Comparison of ENCODE assay signal across 1 cellular context in the genomic region with DNA sequence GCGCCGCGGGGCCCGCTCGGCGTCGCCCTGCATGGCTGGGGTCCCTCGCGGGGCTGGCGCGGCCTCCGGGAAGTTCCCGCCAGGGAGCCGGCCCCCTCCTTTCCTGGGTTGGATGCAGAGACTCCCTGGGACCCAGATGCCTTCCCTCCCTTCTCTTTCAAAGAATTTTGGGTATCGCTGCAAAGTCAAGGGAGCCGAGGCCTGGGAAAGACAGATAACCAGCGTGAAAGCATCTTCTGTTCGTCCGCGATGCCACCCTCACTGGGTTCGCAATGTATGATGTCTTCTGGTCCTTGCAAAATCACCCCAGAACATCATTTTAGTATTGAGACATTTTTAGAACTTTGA.
TF ChIP-seq lines count a peak whose summit lies in the region.

No MANE protein-coding gene starts in this region.

TF ChIP-seq in SK-N-SH, 30 proteins besides CTCF, POLR2A, EP300 and RAD21 (continued from another document):
- TF ChIP-seq MAX (IDR thresholded peaks at IDR 0.05; ENCODE audit: low read depth) = no peak
- no peak for TF ChIP-seq SIN3A (IDR thresholded peaks at IDR 0.05; ENCODE audit: borderline replicate concordance, low read depth, low read length)
- TF ChIP-seq FOSL2 (IDR thresholded peaks at IDR 0.05; ENCODE audit: borderline replicate concordance, low read depth) = no peak
- TF ChIP-seq, protein P1, sequence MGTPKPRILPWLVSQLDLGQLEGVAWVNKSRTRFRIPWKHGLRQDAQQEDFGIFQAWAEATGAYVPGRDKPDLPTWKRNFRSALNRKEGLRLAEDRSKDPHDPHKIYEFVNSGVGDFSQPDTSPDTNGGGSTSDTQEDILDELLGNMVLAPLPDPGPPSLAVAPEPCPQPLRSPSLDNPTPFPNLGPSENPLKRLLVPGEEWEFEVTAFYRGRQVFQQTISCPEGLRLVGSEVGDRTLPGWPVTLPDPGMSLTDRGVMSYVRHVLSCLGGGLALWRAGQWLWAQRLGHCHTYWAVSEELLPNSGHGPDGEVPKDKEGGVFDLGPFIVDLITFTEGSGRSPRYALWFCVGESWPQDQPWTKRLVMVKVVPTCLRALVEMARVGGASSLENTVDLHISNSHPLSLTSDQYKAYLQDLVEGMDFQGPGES (IDR thresholded peaks at IDR 0.05; ENCODE audit: low read depth, low read length) = no peak
- TF ChIP-seq RFX5 (IDR thresholded peaks at IDR 0.05; ENCODE audit: low read length) = no peak
- no peak for TF ChIP-seq PBX3 (IDR thresholded peaks at IDR 0.05)
- TF ChIP-seq GABPA (IDR thresholded peaks at IDR 0.05; ENCODE audit: low read depth) = no peak
- TF ChIP-seq RCOR1 (IDR thresholded peaks at IDR 0.05; ENCODE audit: low read length) = no peak
- TF ChIP-seq MXI1 (IDR thresholded peaks at IDR 0.05; ENCODE audit: low read depth, low read length) = no peak
- no peak for TF ChIP-seq ELF1 (IDR thresholded peaks at IDR 0.05)
- TF ChIP-seq FOXM1 (IDR thresholded peaks at IDR 0.05; ENCODE audit: low read depth) = no peak
- no peak for TF ChIP-seq JUND (IDR thresholded peaks at IDR 0.05)
- TF ChIP-seq YY1 (IDR thresholded peaks at IDR 0.05; ENCODE audit: low read depth) = no peak
- TF ChIP-seq SMC3 (IDR thresholded peaks at IDR 0.05; ENCODE audit: low read depth, low read length) = no peak
